In the genomic region with DNA sequence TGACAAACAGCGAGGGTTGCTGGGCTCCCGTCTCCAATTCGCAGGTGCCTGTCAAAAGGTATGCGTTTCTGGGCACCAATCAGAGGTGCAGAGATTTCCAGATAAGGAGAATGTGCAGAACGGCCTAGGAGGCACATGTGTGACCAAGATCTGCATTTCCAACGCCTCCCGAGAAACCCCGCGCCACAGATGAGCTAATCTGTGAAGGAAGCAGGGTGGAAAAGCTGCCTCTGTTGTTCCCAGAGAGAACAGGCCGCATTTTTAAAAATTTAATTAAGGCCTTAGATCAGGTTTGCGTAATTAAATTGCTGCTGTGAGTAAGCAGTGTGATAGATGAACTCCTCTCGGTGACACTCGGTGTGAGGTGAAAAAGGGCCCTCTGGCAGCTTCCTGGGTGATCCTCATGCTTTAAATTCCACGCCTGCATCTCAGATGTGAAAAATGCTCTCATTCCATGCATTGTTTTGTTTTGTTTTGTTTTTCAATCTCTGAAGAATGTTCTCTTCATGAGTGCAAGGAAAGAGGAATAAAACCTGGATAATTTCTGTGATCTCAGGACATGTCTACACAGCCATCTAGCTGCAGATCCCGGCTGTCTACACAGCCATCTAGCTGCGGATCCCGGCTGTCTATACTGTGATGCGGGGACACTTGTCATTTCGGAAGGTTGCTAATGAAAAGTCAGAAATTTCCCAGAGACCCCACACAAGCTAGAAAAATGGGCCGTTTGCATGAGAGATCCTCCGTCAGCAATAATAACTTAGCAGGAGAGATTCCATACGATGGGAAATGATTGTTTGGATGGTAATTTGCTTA, we compare ENCODE assay signal across 29 cellular contexts.
DNase-seq lines count a peak whose midpoint lies in the region; TF ChIP-seq lines count a peak whose summit lies in the region.
"Had no signal": no experiment of that assay in that cellular context is flagged by ENCODE, and none has a peak within 500 bp of the region (broad histone marks: within the 10 kb centered on the region; RNA-seq: fewer than 3 reads in every experiment).

No MANE protein-coding gene starts in this region.

- DNase-seq in HFFc6: peak; percentile 1
- no peak for DNase-seq in chondrocyte (ENCODE audit: low spot score)
- no peak for DNase-seq in osteocyte (ENCODE audit: extremely low spot score, unreplicated experiment)
- no peak for DNase-seq in ascending aorta (ENCODE audit: low spot score in 2 of 2)
- no peak for DNase-seq in NCI-H1436 (lab: John Stamatoyannopoulos, UW)
- no peak for DNase-seq in HT-29 (ENCODE audit: low spot score)
- no peak for DNase-seq in NCI-H2107 (lab: John Stamatoyannopoulos, UW)
- DNase-seq: activated CD4-positive, alpha-beta T cell treated with anti-CD3 and anti-CD28 coated beads, Interleukin-2, amount 10 ng/mL, durations not matched to agents 7 days and 5 days; activated naive CD8-positive, alpha-beta T cell treated with anti-CD3 and anti-CD28 coated beads, Interleukin-2, amount 50 U/mL, for 24 hours; activated T-cell treated with anti-CD3 and anti-CD28 coated beads, Interleukin-2, amount 50 U/mL, for 4 hours; brain microvascular endothelial cell; CD8-positive, alpha-beta memory T cell; DMS153; effector memory CD4-positive, alpha-beta T cell; erythroblast; foreskin fibroblast; kidney glomerular epithelial cell; NCI-H1436 treated with DMSO at 0.1 percent for 48 hours; NCI-H510A; stimulated activated CD4-positive, alpha-beta T cell treated with anti-CD3 and anti-CD28 coated beads, Interleukin-15, amount 100 ng/mL, for 24 hours; stimulated activated naive CD4-positive, alpha-beta T cell; testis; uterus had no signal

- H3K9me3 Mint-ChIP-seq in HFFc6 (peaks cover 73% of the 10 kb centered on the region), chondrocyte (ENCODE audit: low read depth) (no peaks in the 10 kb centered on the region), osteocyte (ENCODE audit: unreplicated experiment) (no peaks in the 10 kb centered on the region)
- H3K9me3 Mint-ChIP-seq: activated CD4-positive, alpha-beta T cell treated with anti-CD3 and anti-CD28 coated beads, Interleukin-2, amount 10 ng/mL, durations not matched to agents 7 days and 5 days; activated naive CD8-positive, alpha-beta T cell treated with anti-CD3 and anti-CD28 coated beads, Interleukin-2, amount 50 U/mL, for 24 hours; activated T-cell treated with anti-CD3 and anti-CD28 coated beads, Interleukin-2, amount 50 U/mL, for 4 hours; CD8-positive, alpha-beta memory T cell; neural crest cell; T-helper 2 cell treated with Interferon-gamma antibody and Interleukin-4, amounts not matched to agents 5 μg/mL and 100 μg/mL, for 36 hours had no signal

- intact Hi-C loops in ascending aorta (cut with DNase I): no loop called here

- no peaks in the 10 kb centered on the region for H3K4me1 ChIP-seq in ascending aorta
- H3K4me1 ChIP-seq: testis, uterus had no signal

- no peaks in the 10 kb centered on the region for H3K36me3 ChIP-seq in ascending aorta
- H3K36me3 ChIP-seq: brain microvascular endothelial cell, uterus had no signal

- no peaks in the 10 kb centered on the region; the same call in 1 of the 2 replicates for H3K4me1 Mint-ChIP-seq in HFFc6 (ENCODE audit: low read depth)
- H3K4me1 Mint-ChIP-seq in chondrocyte (ENCODE audit: low read depth): peaks cover 34% of the 10 kb centered on the region
- H3K4me1 Mint-ChIP-seq in osteocyte (ENCODE audit: unreplicated experiment): peaks cover 63% of the 10 kb centered on the region
- H3K4me1 Mint-ChIP-seq: activated CD4-positive, alpha-beta T cell treated with anti-CD3 and anti-CD28 coated beads, Interleukin-2, amount 10 ng/mL, durations not matched to agents 7 days and 5 days; activated naive CD8-positive, alpha-beta T cell treated with anti-CD3 and anti-CD28 coated beads, Interleukin-2, amount 50 U/mL, for 24 hours; B cell; CD8-positive, alpha-beta memory T cell; neural crest cell had no signal

- no peak overlapping the region for H3K4me3 Mint-ChIP-seq in HFFc6
- no peak overlapping the region for H3K4me3 Mint-ChIP-seq in chondrocyte (ENCODE audit: unreplicated experiment)
- H3K4me3 Mint-ChIP-seq in osteocyte (ENCODE audit: unreplicated experiment): no peak overlapping the region
- H3K4me3 Mint-ChIP-seq: activated CD4-positive, alpha-beta T cell treated with anti-CD3 and anti-CD28 coated beads, Interleukin-2, amount 10 ng/mL, durations not matched to agents 7 days and 5 days; activated naive CD8-positive, alpha-beta T cell treated with anti-CD3 and anti-CD28 coated beads, Interleukin-2, amount 50 U/mL, for 24 hours; activated T-cell treated with anti-CD3 and anti-CD28 coated beads, Interleukin-2, amount 50 U/mL, for 4 hours; B cell; CD8-positive, alpha-beta memory T cell; neural crest cell; T-helper 2 cell treated with Interferon-gamma antibody and Interleukin-4, amounts not matched to agents 5 μg/mL and 100 μg/mL, for 36 hours had no signal

- H3K27me3 Mint-ChIP-seq in HFFc6 (ENCODE audit: insufficient read depth) (peaks cover 3% of the 10 kb centered on the region), chondrocyte (ENCODE audit: low read depth) (no peaks in the 10 kb centered on the region), osteocyte (ENCODE audit: unreplicated experiment) (no peaks in the 10 kb centered on the region)
- H3K27me3 Mint-ChIP-seq: activated CD4-positive, alpha-beta T cell treated with anti-CD3 and anti-CD28 coated beads, Interleukin-2, amount 10 ng/mL, durations not matched to agents 7 days and 5 days had no signal

- no peaks in the 10 kb centered on the region for H3K27me3 ChIP-seq in ascending aorta
- H3K27me3 ChIP-seq: brain microvascular endothelial cell, testis, uterus had no signal

- H3K27ac ChIP-seq in C4-2B (peak overlapping the region; percentile 68), ascending aorta (no peak overlapping the region)
- H3K27ac ChIP-seq: brain microvascular endothelial cell, KMS-11, testis, uterus had no signal

- no peak for TF ChIP-seq CTCF in C4-2B (conservative IDR thresholded peaks at IDR 0.05)
- TF ChIP-seq CTCF in HFFc6 (IDR thresholded peaks at IDR 0.05): no peak
- TF ChIP-seq CTCF in chondrocyte (IDR thresholded peaks at IDR 0.05): no peak
- TF ChIP-seq CTCF in osteocyte (IDR thresholded peaks at IDR 0.05): no peak
- TF ChIP-seq CTCF in ascending aorta (IDR thresholded peaks at IDR 0.05): no peak

- H3K36me3 Mint-ChIP-seq in HFFc6 (ENCODE audit: low read depth) (peaks cover 6% of the 10 kb centered on the region), chondrocyte (ENCODE audit: low read depth) (no peaks in the 10 kb centered on the region), osteocyte (ENCODE audit: unreplicated experiment) (no peaks in the 10 kb centered on the region)
- H3K36me3 Mint-ChIP-seq: CD8-positive, alpha-beta memory T cell had no signal

- H3K27ac Mint-ChIP-seq in HFFc6 (no peak overlapping the region), chondrocyte (ENCODE audit: unreplicated experiment) (peak overlapping the region; percentile 50), osteocyte (ENCODE audit: unreplicated experiment) (peak overlapping the region; percentile 62)
- H3K27ac Mint-ChIP-seq: activated CD4-positive, alpha-beta T cell treated with anti-CD3 and anti-CD28 coated beads, Interleukin-2, amount 10 ng/mL, durations not matched to agents 7 days and 5 days; activated naive CD8-positive, alpha-beta T cell treated with anti-CD3 and anti-CD28 coated beads, Interleukin-2, amount 50 U/mL, for 24 hours; B cell; CD8-positive, alpha-beta memory T cell; T-helper 2 cell treated with Interferon-gamma antibody and Interleukin-4, amounts not matched to agents 5 μg/mL and 100 μg/mL, for 36 hours had no signal

- H3K9me3 ChIP-seq in ascending aorta: no peaks in the 10 kb centered on the region
- H3K9me3 ChIP-seq: testis, uterus had no signal

- no peak overlapping the region for H3K4me3 ChIP-seq in ascending aorta
- H3K4me3 ChIP-seq: lung, testis, uterus had no signal
